1 cellular context compared by ENCODE assay signal in the genomic region with DNA sequence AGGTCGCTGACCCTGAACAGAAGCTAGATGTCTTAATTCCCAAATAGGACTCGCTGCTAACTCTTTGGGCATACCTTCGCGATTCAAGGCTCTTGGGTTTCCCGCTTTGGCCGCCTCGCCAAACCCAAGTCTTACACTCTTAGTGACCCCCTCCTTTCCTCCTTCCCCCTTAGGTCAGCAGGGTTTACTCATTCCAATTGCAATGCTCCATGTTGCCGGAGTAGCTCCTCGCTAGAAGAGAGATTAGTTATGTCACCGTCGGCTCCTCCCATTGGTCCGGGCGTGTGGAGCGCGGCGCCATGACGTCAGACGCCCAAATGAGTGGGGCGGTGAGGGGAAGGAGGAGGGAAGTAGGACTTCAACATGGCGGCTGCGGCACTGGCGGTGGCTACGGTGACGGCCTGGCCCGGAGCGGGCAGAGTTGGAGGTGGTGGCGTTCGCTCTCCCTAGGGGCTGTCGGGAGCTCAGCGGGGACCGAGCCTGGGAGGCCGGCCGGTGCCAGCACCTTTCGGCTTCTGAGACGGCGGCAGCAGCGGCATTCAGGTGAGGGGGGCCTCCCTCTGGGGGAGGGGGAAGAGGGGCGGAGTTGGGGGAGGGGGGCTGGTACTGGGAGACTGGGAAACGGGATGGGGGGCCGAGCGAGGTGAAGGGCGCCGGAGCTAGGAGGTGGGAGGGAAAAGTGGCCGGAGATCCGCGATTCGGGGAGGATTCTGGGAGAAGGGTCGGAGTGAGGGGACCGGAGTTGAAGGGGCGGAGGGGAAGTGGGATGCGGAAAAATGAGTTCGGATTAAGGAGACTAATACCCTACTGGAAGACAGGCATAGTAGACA.
TF ChIP-seq lines count a peak whose summit lies in the region.

A gene (plus strand): TSS at position 346 of the 830 bp plus-strand sequence. CDS start 41,872 bp downstream, outside the sequence.

TF ChIP-seq in K562, 482 proteins besides CTCF, POLR2A, EP300 and RAD21 (continued from another document and continues in another):
- TF ChIP-seq, protein P1, sequence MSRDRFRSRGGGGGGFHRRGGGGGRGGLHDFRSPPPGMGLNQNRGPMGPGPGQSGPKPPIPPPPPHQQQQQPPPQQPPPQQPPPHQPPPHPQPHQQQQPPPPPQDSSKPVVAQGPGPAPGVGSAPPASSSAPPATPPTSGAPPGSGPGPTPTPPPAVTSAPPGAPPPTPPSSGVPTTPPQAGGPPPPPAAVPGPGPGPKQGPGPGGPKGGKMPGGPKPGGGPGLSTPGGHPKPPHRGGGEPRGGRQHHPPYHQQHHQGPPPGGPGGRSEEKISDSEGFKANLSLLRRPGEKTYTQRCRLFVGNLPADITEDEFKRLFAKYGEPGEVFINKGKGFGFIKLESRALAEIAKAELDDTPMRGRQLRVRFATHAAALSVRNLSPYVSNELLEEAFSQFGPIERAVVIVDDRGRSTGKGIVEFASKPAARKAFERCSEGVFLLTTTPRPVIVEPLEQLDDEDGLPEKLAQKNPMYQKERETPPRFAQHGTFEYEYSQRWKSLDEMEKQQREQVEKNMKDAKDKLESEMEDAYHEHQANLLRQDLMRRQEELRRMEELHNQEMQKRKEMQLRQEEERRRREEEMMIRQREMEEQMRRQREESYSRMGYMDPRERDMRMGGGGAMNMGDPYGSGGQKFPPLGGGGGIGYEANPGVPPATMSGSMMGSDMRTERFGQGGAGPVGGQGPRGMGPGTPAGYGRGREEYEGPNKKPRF (IDR thresholded peaks at IDR 0.05; ENCODE audit: low read depth, low read length), result no peak
- TF ChIP-seq ZNF766 (CRISPR knock-in tag; conservative IDR thresholded peaks at IDR 0.05) (peak; percentile 57; the same call in 1 of the 2 replicates), ZFX (CRISPR knock-in tag; IDR thresholded peaks at IDR 0.05) (peak; percentile 74), TEAD1 (CRISPR knock-in tag; IDR thresholded peaks at IDR 0.05) (0 out of 4 replicates have a peak, but pooled peaks of 1 of the 2 experiments have one; percentile 0), ZNF644 (tag; IDR thresholded peaks at IDR 0.05; ENCODE audit: low read depth) (no peak), KHSRP (IDR thresholded peaks at IDR 0.05) (no peak; the same call in 1 of the 2 replicates), NCOR1 (IDR thresholded peaks at IDR 0.05) (peak; percentile 26; the same call in 1 of the 2 replicates), ETV5 (CRISPR knock-in tag; IDR thresholded peaks at IDR 0.05; ENCODE audit: low read depth) (0 out of 2 replicates have a peak, but pooled peaks have one; percentile 20), FOXM1 (IDR thresholded peaks at IDR 0.05; ENCODE audit: low read depth) (no peak), FOXM1 (CRISPR knock-in tag; IDR thresholded peaks at IDR 0.05; ENCODE audit: low read depth) (0 out of 2 replicates have a peak, but pooled peaks have one; percentile 73), SREBF1 (IDR thresholded peaks at IDR 0.05; ENCODE audit: borderline replicate concordance, low read depth, low read length) (0 out of 2 replicates have a peak, but pooled peaks have one; percentile 30), MCM2 (IDR thresholded peaks at IDR 0.05; ENCODE audit: low read depth) (no peak), KAT2B (IDR thresholded peaks at IDR 0.05; ENCODE audit: low read depth, low read length) (no peak), FOXA1 (IDR thresholded peaks at IDR 0.05; ENCODE audit: borderline replicate concordance) (no peak), MXI1 (IDR thresholded peaks at IDR 0.05; ENCODE audit: low read depth, low read length) (no peak), RNF2 (IDR thresholded peaks at IDR 0.05) (no peak), SUPT5H (IDR thresholded peaks at IDR 0.05) (peak; percentile 90)
- TF ChIP-seq, protein P2, sequence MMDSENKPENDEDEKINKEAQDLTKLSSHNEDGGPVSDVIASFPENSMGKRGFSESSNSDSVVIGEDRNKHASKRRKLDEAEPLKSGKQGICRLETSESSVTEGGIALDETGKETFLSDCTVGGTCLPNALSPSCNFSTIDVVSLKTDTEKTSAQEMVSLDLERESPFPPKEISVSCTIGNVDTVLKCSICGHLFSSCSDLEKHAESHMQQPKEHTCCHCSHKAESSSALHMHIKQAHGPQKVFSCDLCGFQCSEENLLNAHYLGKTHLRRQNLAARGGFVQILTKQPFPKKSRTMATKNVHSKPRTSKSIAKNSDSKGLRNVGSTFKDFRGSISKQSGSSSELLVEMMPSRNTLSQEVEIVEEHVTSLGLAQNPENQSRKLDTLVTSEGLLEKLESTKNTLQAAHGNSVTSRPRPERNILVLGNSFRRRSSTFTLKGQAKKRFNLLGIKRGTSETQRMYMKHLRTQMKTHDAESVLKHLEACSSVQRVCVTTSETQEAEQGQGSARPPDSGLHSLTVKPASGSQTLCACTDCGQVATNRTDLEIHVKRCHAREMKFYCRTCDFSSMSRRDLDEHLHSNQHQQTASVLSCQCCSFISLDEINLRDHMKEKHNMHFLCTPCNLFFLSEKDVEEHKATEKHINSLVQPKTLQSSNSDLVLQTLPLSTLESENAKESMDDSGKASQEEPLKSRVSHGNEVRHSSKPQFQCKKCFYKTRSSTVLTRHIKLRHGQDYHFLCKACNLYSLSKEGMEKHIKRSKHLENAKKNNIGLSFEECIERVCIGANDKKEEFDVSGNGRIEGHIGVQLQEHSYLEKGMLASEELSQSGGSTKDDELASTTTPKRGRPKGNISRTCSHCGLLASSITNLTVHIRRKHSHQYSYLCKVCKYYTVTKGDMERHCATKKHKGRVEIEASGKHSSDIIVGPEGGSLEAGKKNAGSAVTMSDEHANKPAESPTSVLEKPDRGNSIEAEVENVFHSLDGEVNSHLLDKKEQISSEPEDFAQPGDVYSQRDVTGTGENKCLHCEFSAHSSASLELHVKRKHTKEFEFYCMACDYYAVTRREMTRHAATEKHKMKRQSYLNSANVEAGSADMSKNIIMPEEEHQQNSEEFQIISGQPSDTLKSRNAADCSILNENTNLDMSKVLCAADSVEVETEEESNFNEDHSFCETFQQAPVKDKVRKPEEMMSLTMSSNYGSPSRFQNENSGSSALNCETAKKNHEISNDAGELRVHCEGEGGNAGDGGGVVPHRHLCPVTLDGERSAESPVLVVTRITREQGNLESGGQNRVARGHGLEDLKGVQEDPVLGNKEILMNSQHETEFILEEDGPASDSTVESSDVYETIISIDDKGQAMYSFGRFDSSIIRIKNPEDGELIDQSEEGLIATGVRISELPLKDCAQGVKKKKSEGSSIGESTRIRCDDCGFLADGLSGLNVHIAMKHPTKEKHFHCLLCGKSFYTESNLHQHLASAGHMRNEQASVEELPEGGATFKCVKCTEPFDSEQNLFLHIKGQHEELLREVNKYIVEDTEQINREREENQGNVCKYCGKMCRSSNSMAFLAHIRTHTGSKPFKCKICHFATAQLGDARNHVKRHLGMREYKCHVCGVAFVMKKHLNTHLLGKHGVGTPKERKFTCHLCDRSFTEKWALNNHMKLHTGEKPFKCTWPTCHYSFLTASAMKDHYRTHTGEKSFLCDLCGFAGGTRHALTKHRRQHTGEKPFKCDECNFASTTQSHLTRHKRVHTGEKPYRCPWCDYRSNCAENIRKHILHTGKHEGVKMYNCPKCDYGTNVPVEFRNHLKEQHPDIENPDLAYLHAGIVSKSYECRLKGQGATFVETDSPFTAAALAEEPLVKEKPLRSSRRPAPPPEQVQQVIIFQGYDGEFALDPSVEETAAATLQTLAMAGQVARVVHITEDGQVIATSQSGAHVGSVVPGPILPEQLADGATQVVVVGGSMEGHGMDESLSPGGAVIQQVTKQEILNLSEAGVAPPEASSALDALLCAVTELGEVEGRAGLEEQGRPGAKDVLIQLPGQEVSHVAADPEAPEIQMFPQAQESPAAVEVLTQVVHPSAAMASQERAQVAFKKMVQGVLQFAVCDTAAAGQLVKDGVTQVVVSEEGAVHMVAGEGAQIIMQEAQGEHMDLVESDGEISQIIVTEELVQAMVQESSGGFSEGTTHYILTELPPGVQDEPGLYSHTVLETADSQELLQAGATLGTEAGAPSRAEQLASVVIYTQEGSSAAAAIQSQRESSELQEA (IDR thresholded peaks at IDR 0.05; ENCODE audit: low read depth), result peak; percentile 20; the same call in 1 of the 2 replicates
- TF ChIP-seq, protein P3, sequence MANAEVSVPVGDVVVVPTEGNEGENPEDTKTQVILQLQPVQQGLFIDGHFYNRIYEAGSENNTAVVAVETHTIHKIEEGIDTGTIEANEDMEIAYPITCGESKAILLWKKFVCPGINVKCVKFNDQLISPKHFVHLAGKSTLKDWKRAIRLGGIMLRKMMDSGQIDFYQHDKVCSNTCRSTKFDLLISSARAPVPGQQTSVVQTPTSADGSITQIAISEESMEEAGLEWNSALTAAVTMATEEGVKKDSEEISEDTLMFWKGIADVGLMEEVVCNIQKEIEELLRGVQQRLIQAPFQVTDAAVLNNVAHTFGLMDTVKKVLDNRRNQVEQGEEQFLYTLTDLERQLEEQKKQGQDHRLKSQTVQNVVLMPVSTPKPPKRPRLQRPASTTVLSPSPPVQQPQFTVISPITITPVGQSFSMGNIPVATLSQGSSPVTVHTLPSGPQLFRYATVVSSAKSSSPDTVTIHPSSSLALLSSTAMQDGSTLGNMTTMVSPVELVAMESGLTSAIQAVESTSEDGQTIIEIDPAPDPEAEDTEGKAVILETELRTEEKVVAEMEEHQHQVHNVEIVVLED (CRISPR knock-in tag; IDR thresholded peaks at IDR 0.05), result peak; percentile 92
- TF ChIP-seq, protein P4, sequence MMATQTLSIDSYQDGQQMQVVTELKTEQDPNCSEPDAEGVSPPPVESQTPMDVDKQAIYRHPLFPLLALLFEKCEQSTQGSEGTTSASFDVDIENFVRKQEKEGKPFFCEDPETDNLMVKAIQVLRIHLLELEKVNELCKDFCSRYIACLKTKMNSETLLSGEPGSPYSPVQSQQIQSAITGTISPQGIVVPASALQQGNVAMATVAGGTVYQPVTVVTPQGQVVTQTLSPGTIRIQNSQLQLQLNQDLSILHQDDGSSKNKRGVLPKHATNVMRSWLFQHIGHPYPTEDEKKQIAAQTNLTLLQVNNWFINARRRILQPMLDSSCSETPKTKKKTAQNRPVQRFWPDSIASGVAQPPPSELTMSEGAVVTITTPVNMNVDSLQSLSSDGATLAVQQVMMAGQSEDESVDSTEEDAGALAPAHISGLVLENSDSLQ (IDR thresholded peaks at IDR 0.05), result 0 out of 2 replicates have a peak, but pooled peaks have one; percentile 40
- TF ChIP-seq, protein P5, sequence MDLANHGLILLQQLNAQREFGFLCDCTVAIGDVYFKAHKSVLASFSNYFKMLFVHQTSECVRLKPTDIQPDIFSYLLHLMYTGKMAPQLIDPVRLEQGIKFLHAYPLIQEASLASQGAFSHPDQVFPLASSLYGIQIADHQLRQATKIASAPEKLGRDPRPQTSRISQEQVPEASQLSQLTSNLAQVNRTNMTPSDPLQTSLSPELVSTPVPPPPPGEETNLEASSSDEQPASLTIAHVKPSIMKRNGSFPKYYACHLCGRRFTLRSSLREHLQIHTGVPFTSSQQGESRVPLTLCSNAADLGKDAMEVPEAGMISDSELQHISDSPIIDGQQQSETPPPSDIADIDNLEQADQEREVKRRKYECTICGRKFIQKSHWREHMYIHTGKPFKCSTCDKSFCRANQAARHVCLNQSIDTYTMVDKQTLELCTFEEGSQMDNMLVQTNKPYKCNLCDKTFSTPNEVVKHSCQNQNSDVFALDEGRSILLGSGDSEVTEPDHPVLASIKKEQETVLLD (IDR thresholded peaks at IDR 0.05), result peak; percentile 81
- TF ChIP-seq, protein P6, sequence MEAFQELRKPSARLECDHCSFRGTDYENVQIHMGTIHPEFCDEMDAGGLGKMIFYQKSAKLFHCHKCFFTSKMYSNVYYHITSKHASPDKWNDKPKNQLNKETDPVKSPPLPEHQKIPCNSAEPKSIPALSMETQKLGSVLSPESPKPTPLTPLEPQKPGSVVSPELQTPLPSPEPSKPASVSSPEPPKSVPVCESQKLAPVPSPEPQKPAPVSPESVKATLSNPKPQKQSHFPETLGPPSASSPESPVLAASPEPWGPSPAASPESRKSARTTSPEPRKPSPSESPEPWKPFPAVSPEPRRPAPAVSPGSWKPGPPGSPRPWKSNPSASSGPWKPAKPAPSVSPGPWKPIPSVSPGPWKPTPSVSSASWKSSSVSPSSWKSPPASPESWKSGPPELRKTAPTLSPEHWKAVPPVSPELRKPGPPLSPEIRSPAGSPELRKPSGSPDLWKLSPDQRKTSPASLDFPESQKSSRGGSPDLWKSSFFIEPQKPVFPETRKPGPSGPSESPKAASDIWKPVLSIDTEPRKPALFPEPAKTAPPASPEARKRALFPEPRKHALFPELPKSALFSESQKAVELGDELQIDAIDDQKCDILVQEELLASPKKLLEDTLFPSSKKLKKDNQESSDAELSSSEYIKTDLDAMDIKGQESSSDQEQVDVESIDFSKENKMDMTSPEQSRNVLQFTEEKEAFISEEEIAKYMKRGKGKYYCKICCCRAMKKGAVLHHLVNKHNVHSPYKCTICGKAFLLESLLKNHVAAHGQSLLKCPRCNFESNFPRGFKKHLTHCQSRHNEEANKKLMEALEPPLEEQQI (IDR thresholded peaks at IDR 0.05), result 0 out of 2 replicates have a peak, but pooled peaks have one; percentile 32
- TF ChIP-seq, protein P7, sequence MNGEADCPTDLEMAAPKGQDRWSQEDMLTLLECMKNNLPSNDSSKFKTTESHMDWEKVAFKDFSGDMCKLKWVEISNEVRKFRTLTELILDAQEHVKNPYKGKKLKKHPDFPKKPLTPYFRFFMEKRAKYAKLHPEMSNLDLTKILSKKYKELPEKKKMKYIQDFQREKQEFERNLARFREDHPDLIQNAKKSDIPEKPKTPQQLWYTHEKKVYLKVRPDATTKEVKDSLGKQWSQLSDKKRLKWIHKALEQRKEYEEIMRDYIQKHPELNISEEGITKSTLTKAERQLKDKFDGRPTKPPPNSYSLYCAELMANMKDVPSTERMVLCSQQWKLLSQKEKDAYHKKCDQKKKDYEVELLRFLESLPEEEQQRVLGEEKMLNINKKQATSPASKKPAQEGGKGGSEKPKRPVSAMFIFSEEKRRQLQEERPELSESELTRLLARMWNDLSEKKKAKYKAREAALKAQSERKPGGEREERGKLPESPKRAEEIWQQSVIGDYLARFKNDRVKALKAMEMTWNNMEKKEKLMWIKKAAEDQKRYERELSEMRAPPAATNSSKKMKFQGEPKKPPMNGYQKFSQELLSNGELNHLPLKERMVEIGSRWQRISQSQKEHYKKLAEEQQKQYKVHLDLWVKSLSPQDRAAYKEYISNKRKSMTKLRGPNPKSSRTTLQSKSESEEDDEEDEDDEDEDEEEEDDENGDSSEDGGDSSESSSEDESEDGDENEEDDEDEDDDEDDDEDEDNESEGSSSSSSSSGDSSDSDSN (IDR thresholded peaks at IDR 0.05; ENCODE audit: borderline replicate concordance in 1 of 2, low read depth in 2 of 2, low read length in 2 of 2), result peak in 1 of 2 experiments; percentile 67; a peak in 1 of 4 replicates
- TF ChIP-seq, protein P8, sequence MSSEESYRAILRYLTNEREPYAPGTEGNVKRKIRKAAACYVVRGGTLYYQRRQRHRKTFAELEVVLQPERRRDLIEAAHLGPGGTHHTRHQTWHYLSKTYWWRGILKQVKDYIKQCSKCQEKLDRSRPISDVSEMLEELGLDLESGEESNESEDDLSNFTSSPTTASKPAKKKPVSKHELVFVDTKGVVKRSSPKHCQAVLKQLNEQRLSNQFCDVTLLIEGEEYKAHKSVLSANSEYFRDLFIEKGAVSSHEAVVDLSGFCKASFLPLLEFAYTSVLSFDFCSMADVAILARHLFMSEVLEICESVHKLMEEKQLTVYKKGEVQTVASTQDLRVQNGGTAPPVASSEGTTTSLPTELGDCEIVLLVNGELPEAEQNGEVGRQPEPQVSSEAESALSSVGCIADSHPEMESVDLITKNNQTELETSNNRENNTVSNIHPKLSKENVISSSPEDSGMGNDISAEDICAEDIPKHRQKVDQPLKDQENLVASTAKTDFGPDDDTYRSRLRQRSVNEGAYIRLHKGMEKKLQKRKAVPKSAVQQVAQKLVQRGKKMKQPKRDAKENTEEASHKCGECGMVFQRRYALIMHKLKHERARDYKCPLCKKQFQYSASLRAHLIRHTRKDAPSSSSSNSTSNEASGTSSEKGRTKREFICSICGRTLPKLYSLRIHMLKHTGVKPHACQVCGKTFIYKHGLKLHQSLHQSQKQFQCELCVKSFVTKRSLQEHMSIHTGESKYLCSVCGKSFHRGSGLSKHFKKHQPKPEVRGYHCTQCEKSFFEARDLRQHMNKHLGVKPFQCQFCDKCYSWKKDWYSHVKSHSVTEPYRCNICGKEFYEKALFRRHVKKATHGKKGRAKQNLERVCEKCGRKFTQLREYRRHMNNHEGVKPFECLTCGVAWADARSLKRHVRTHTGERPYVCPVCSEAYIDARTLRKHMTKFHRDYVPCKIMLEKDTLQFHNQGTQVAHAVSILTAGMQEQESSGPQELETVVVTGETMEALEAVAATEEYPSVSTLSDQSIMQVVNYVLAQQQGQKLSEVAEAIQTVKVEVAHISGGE (CRISPR knock-in tag; IDR thresholded peaks at IDR 0.05), result no peak
